Comparison of ENCODE assay signal across 11 cellular contexts in genomic region chr2:239285932-239286230, GRCh38.
DNase-seq lines count a peak whose midpoint lies in the region; ATAC-seq, FAIRE-seq and TF ChIP-seq lines count a peak whose summit lies in the region.
"Had no signal": no experiment of that assay in that cellular context is flagged by ENCODE, and none has a peak within 500 bp of the region (broad histone marks: within the 10 kb centered on the region; RNA-seq: fewer than 3 reads in every experiment).

No MANE protein-coding gene starts in this region.

- peak in 1 of 2 donors; percentile 5 for ATAC-seq in CD4-positive, CD25-positive, alpha-beta regulatory T cell (ENCODE audit: low read depth in 2 of 2)
- peak; percentile 28 for ATAC-seq in GM12878

- H2AFZ ChIP-seq in GM12878 (ENCODE audit: control insufficient read depth, low read depth, low read length) (no peak overlapping the region), osteoblast (ENCODE audit: low read length) (no peak overlapping the region)

- peak in 1 of 3 donors; percentile 43 for DNase-seq in CD4-positive, CD25-positive, alpha-beta regulatory T cell
- no peak for DNase-seq in HL-60 (ENCODE audit: low read depth in 1 of 2, low spot score in 1 of 2)
- no peak for DNase-seq in GM12878 (ENCODE audit: low read depth, low spot score)
- peak; percentile 32 for DNase-seq in osteoblast (ENCODE audit: insufficient read length, low spot score, missing footprints)
- DNase-seq in globus pallidus (ENCODE audit: low spot score) = no peak
- no peak for DNase-seq in activated gamma-delta T cell (lab: John Stamatoyannopoulos, UW)
- no peak for DNase-seq in NCI-H1417 (lab: John Stamatoyannopoulos, UW)
- DNase-seq: islet precursor cell, NCI-H1092 had no signal

- H3K79me2 ChIP-seq in GM12878 (ENCODE audit: control insufficient read depth, insufficient read depth, low read length) (no peaks in the 10 kb centered on the region), osteoblast (ENCODE audit: insufficient read depth, low read length) (peaks cover 12% of the 10 kb centered on the region)

- no peaks in the 10 kb centered on the region for H3K36me3 ChIP-seq in CD4-positive, CD25-positive, alpha-beta regulatory T cell (ENCODE audit: control insufficient read depth, insufficient read depth, low read length)
- H3K36me3 ChIP-seq in GM12878 (ENCODE audit: control insufficient read depth in 2 of 2, insufficient read depth in 2 of 2, low read length in 1 of 2) (no peaks in the 10 kb centered on the region), osteoblast (ENCODE audit: insufficient read depth, low read length) (no peaks in the 10 kb centered on the region)
- H3K36me3 ChIP-seq: prostate gland, SJSA1 had no signal

- peak overlapping the region; percentile 62 for H3K4me2 ChIP-seq in GM12878 (ENCODE audit: control insufficient read depth, insufficient read depth)
- H3K4me2 ChIP-seq in osteoblast (ENCODE audit: insufficient read depth, low read length) = no peak overlapping the region

- peaks cover 40 to 73% (median 51%) of the 10 kb centered on the region in 4 donors for H3K4me1 Mint-ChIP-seq in CD4-positive, CD25-positive, alpha-beta regulatory T cell

- H3K4me1 ChIP-seq in CD4-positive, CD25-positive, alpha-beta regulatory T cell (ENCODE audit: control insufficient read depth, insufficient read depth, low read length, poor library complexity, severe bottlenecking) = peaks cover 54% of the 10 kb centered on the region
- H3K4me1 ChIP-seq in GM12878 (ENCODE audit: control insufficient read depth, insufficient read depth, low read length) (peaks cover 29% of the 10 kb centered on the region), osteoblast (ENCODE audit: insufficient read depth, low read length) (peaks cover 4% of the 10 kb centered on the region)
- H3K4me1 ChIP-seq: prostate gland had no signal

- peak overlapping the region; percentile 47 for H3K27ac ChIP-seq in CD4-positive, CD25-positive, alpha-beta regulatory T cell (ENCODE audit: insufficient read depth, low read length, poor library complexity, severe bottlenecking)
- H3K27ac ChIP-seq in HL-60 (replicated peaks) (peak overlapping the region; percentile 75), GM12878 (ENCODE audit: control insufficient read depth, insufficient read depth) (no peak overlapping the region), osteoblast (ENCODE audit: low read depth, low read length) (no peak overlapping the region)
- H3K27ac ChIP-seq: SJSA1 had no signal

- no peaks in the 10 kb centered on the region for H3K27me3 ChIP-seq in CD4-positive, CD25-positive, alpha-beta regulatory T cell (ENCODE audit: control insufficient read depth, insufficient read depth, low read length)
- H3K27me3 ChIP-seq in HL-60 (ENCODE audit: insufficient read depth, poor library complexity, severe bottlenecking) (no peaks in the 10 kb centered on the region), GM12878 (replicated peaks in 1 of 2; ENCODE audit: control insufficient read depth in 2 of 2, insufficient read depth in 2 of 2, low read length in 1 of 2) (no peaks in the 10 kb centered on the region; a peak in 1 of 4 replicates), osteoblast (ENCODE audit: insufficient read depth, low read length) (no peaks in the 10 kb centered on the region)
- H3K27me3 ChIP-seq: SJSA1 had no signal

- WGBS in GM12878 (ENCODE audit: insufficient coverage, insufficient replicate concordance, low lambda C conversion rate, missing lambda C conversion rate) = 13% methylated on average over 3 of the region's 3 CpGs

- no peaks in the 10 kb centered on the region for H3K9me3 Mint-ChIP-seq in CD4-positive, CD25-positive, alpha-beta regulatory T cell

- no TSS peak for BruUV-seq in GM12878 (replicated peaks; lab: Mats Ljungman, UMichigan)

- H3K36me3 Mint-ChIP-seq in CD4-positive, CD25-positive, alpha-beta regulatory T cell = peaks cover 2% of the 10 kb centered on the region

- H3K27ac Mint-ChIP-seq in CD4-positive, CD25-positive, alpha-beta regulatory T cell = peak overlapping the region; percentile 90 to 98 (median 96)

- peak overlapping the region; percentile 77 to 85 (median 80) for H3K4me3 Mint-ChIP-seq in CD4-positive, CD25-positive, alpha-beta regulatory T cell

- in situ Hi-C loops in GM12878 (cut with MboI) = no loop called here

- H3K9ac ChIP-seq in GM12878 (ENCODE audit: control insufficient read depth, insufficient read depth, low read length) = no peak overlapping the region

- H3K27me3 Mint-ChIP-seq in CD4-positive, CD25-positive, alpha-beta regulatory T cell = no peaks in the 10 kb centered on the region

- H3K4me3 ChIP-seq in CD4-positive, CD25-positive, alpha-beta regulatory T cell (ENCODE audit: low read depth, low read length) = peak overlapping the region; percentile 73
- H3K4me3 ChIP-seq in HL-60 (replicated peaks; ENCODE audit: insufficient read depth, low read length) = no peak overlapping the region
- H3K4me3 ChIP-seq in GM12878 = no peak overlapping the region
- H3K4me3 ChIP-seq in osteoblast (ENCODE audit: insufficient read depth, low read length) = no peak overlapping the region
- H3K4me3 ChIP-seq: prostate gland, SJSA1 had no signal

- POLR2A ChIA-PET in GM12878 (lab: Charles Lee) = interaction anchor here (1.2 kb wide), 1 partner anchor 11 kb away, joined by 4 read pairs; no protein-coding TSS in a partner anchor

- intact Hi-C loops in GM12878 (cut with micrococcal nuclease; ENCODE audit: unreplicated experiment) = no loop called here

- FAIRE-seq in GM12878 (lab: Jason Lieb, UNC) = no peak

- TF ChIP-seq POLR2A in GM12878 (IDR thresholded peaks at IDR 0.05; ENCODE audit: low read depth, low read length) = no peak

- no peak for TF ChIP-seq RAD21 in GM12878 (IDR thresholded peaks at IDR 0.05; ENCODE audit: insufficient read depth, low read depth, low read length)

- SMC1A ChIA-PET in GM12878 (lab: Charles Lee; ENCODE audit: uncharacterized antibody, unreplicated experiment) = interaction anchor here (1.2 to 1.9 kb wide), 4 partner anchors 8 to 95 kb away, joined by 4 to 9 read pairs (median 4); no protein-coding TSS in a partner anchor

- H4K20me1 ChIP-seq in GM12878 (ENCODE audit: control insufficient read depth, insufficient read depth) (peaks cover 13% of the 10 kb centered on the region), osteoblast (ENCODE audit: insufficient read depth, low read length) (peaks cover 7% of the 10 kb centered on the region)

- TF ChIP-seq CTCF in HL-60 (IDR thresholded peaks at IDR 0.05; ENCODE audit: insufficient read depth, low read length) = no peak
- no peak for TF ChIP-seq CTCF in GM12878 (IDR thresholded peaks at IDR 0.05 in 2 of 3, conservative IDR thresholded peaks at IDR 0.05 in 1 of 3; ENCODE audit: control insufficient read depth in 2 of 3, extremely low read depth in 1 of 3, insufficient read depth in 1 of 3, low read depth in 3 of 3, low read length in 3 of 3)
- TF ChIP-seq CTCF in osteoblast (IDR thresholded peaks at IDR 0.05; ENCODE audit: extremely low read depth, low read depth, low read length) = no peak

- RAD21 ChIA-PET in GM12878 (lab: Charles Lee; ENCODE audit: unreplicated experiment) = interaction anchor here (0.6 to 1.9 kb wide), 6 partner anchors 8 to 115 kb away, joined by 3 to 9 read pairs (median 5); partner anchors contain the start of gene HDAC4

- CTCF ChIA-PET in GM12878 (lab: Yijun Ruan, JAX) = no interaction called here

- TF ChIP-seq EP300 in GM12878 (IDR thresholded peaks at IDR 0.05; ENCODE audit: borderline replicate concordance in 1 of 2, control insufficient read depth in 1 of 2, low read depth in 2 of 2, low read length in 2 of 2) = no peak

- no peaks in the 10 kb centered on the region for H3K9me3 ChIP-seq in CD4-positive, CD25-positive, alpha-beta regulatory T cell (ENCODE audit: control insufficient read depth in 2 of 2, low read length in 2 of 2)
- H3K9me3 ChIP-seq in GM12878 (replicated peaks; ENCODE audit: control insufficient read depth, insufficient read depth, low read length) = no peaks in the 10 kb centered on the region; the same call in 2 of the 3 replicates
- H3K9me3 ChIP-seq in osteoblast (ENCODE audit: low read depth, low read length) = no peaks in the 10 kb centered on the region
- H3K9me3 ChIP-seq: prostate gland had no signal

TF ChIP-seq in GM12878, 131 proteins besides CTCF, POLR2A, EP300 and RAD21 (continues in another document):
- TF ChIP-seq EZH2 (IDR thresholded peaks at IDR 0.05; ENCODE audit: borderline replicate concordance, control insufficient read depth, low read depth, low read length) (no peak), SMC3 (IDR thresholded peaks at IDR 0.05; ENCODE audit: borderline replicate concordance, low read length) (no peak), ZBTB33 (IDR thresholded peaks at IDR 0.05) (no peak), TBL1XR1 (IDR thresholded peaks at IDR 0.05; ENCODE audit: low read depth, low read length) (no peak), HDAC2 (IDR thresholded peaks at IDR 0.05) (no peak), IRF4 (IDR thresholded peaks at IDR 0.05; ENCODE audit: low read depth, low read length) (0 out of 2 replicates have a peak, but pooled peaks have one; percentile 39), SRF (IDR thresholded peaks at IDR 0.05; ENCODE audit: low read depth in 2 of 2, low read length in 2 of 2) (no peak), SMAD1 (IDR thresholded peaks at IDR 0.05; ENCODE audit: low read depth, partially characterized antibody) (no peak), TCF7 (IDR thresholded peaks at IDR 0.05; ENCODE audit: borderline replicate concordance) (peak; percentile 57; the same call in 1 of the 2 replicates), STAT3 (IDR thresholded peaks at IDR 0.05; ENCODE audit: low read depth, low read length) (no peak), JUNB (IDR thresholded peaks at IDR 0.05) (peak; percentile 80), SREBF2 (IDR thresholded peaks at IDR 0.05; ENCODE audit: low read length) (no peak), ZNF217 (IDR thresholded peaks at IDR 0.05) (no peak), CHD2 (IDR thresholded peaks at IDR 0.05; ENCODE audit: borderline replicate concordance, low read depth, low read length) (no peak), FOXK2 (IDR thresholded peaks at IDR 0.05) (no peak)

Comparison
In these comparisons a context has a peak if more than half of its experiments do, and no peak if none do; other contexts are left out.
1. H3K27ac ChIP-seq: peak in CD4-positive, CD25-positive, alpha-beta regulatory T cell (single experiment) and HL-60 (single experiment); none in GM12878 (single experiment) and osteoblast (single experiment).